ENCODE assay signal across 36 cellular contexts in the genomic region with DNA sequence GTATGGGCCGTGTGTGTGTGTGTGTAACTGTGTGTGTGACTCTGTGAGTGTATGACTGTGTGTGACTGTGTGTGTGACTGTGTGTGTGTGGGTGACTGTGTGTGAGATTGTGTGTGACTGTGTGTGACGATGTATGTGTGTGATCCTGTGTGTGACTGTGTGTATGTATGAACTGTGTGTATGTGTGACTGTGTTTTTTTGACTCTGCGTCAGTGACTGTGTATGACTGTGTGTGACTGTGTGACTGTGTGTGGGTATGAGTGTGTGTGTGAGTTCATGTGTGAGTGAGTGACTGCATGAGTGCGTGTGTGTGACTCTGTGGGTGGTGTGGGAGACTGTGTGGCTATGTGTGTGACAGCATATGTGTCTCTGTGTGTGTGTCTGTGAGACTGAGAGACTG.
"Had no signal": no experiment of that assay in that cellular context is flagged by ENCODE, and none has a peak within 500 bp of the region (broad histone marks: within the 10 kb centered on the region; RNA-seq: fewer than 3 reads in every experiment).

No MANE protein-coding gene starts in this region.

- H3K27ac Mint-ChIP-seq: activated naive CD4-positive, alpha-beta T cell treated with anti-CD3 and anti-CD28 coated beads, Interleukin-2, amount 10 ng/mL, durations not matched to agents 7 days and 5 days; activated T-cell treated with anti-CD3 and anti-CD28 coated beads, Interleukin-2, amount 50 U/mL, for 24 hours; dendritic cell treated with granulocyte-macrophage colony-stimulating factor and Interleukin-4, amounts not matched to agents 40 ng/mL and 50 ng/mL, for 4 days; nephron; stimulated activated memory B cell treated with anti-CD40 and anti-IgM and Interleukin-4, amounts not matched to agents 10 μg/mL and 1 μg/mL and 100 μg/mL, for 72 hours; stimulated activated naive CD8-positive, alpha-beta T cell treated with anti-CD3 and anti-CD28 coated beads, Interleukin-15, amount 100 ng/mL, for 72 hours; T-helper 1 cell treated with Interleukin-12 subunit alpha and Interleukin-12 subunit beta and Interleukin-4 antibody, amounts not matched to agents 30 μg/mL and 1 μg/mL, for 36 hours had no signal

- H3K27ac ChIP-seq: breast epithelium, gastrocnemius medialis, ovary, prostate gland, sigmoid colon, upper lobe of left lung, vagina, VCaP had no signal

- H3K4me2 ChIP-seq: smooth muscle cell had no signal

- H3K9me3 ChIP-seq: prostate gland had no signal

- H3K4me3 ChIP-seq: breast epithelium, gastrocnemius medialis, ovary, prostate gland, sigmoid colon, smooth muscle cell, upper lobe of left lung, vagina had no signal

- H3K4me3 Mint-ChIP-seq: activated naive CD4-positive, alpha-beta T cell treated with anti-CD3 and anti-CD28 coated beads, Interleukin-2, amount 10 ng/mL, durations not matched to agents 7 days and 5 days; activated T-cell treated with anti-CD3 and anti-CD28 coated beads, Interleukin-2, amount 50 U/mL, for 24 hours; central memory CD8-positive, alpha-beta T cell; dendritic cell treated with granulocyte-macrophage colony-stimulating factor and Interleukin-4, amounts not matched to agents 40 ng/mL and 50 ng/mL, for 4 days; nephron; stimulated activated memory B cell treated with anti-CD40 and anti-IgM and Interleukin-4, amounts not matched to agents 10 μg/mL and 1 μg/mL and 100 μg/mL, for 72 hours; stimulated activated naive CD8-positive, alpha-beta T cell treated with anti-CD3 and anti-CD28 coated beads, Interleukin-15, amount 100 ng/mL, for 72 hours; T-helper 1 cell treated with Interleukin-12 subunit alpha and Interleukin-12 subunit beta and Interleukin-4 antibody, amounts not matched to agents 30 μg/mL and 1 μg/mL, for 36 hours had no signal

- H3K4me1 ChIP-seq: breast epithelium, gastrocnemius medialis, prostate gland, sigmoid colon, upper lobe of left lung, vagina had no signal

- DNase-seq: activated CD4-positive, alpha-beta T cell treated with anti-CD3 and anti-CD28 coated beads for 48 hours; activated CD4-positive, alpha-beta T cell treated with anti-CD3 and anti-CD28 coated beads, Interleukin-2, amount 50 U/mL, for 48 hours; activated CD8-positive, alpha-beta memory T cell treated with anti-CD3 and anti-CD28 coated beads, Interleukin-2, amount 50 U/mL, for 48 hours; activated gamma-delta T cell; activated naive CD4-positive, alpha-beta T cell treated with anti-CD3 and anti-CD28 coated beads, Interleukin-2, amount 10 ng/mL, durations not matched to agents 7 days and 5 days; activated T-cell treated with anti-CD3 and anti-CD28 coated beads, Interleukin-2, amount 50 U/mL, for 24 hours; amygdala; effector CD4-positive, alpha-beta T cell; gastrocnemius medialis; glutamatergic neuron; kidney; left colon; mammary epithelial cell; ovary; retina; sigmoid colon; stimulated activated CD4-positive, alpha-beta T cell treated with anti-CD3 and anti-CD28 coated beads, Interleukin-1b, Interleukin-23, amount 100 ng/mL, for 48 hours; stimulated activated CD4-positive, alpha-beta T cell treated with anti-CD3 and anti-CD28 coated beads, Interleukin-4, amount 100 ng/mL, for 4 hours; stimulated activated CD8-positive, alpha-beta memory T cell treated with anti-CD3 and anti-CD28 coated beads, Interleukin-4, amount 100 ng/mL, for 48 hours; stimulated activated naive CD8-positive, alpha-beta T cell treated with anti-CD3 and anti-CD28 coated beads, Interleukin-15, amount 100 ng/mL, for 72 hours; substantia nigra; T-helper 9 cell had no signal

- H3K4me1 Mint-ChIP-seq: nephron had no signal

- H3K27me3 ChIP-seq: breast epithelium, gastrocnemius medialis, ovary, sigmoid colon, upper lobe of left lung, vagina had no signal

- H3K27me3 Mint-ChIP-seq: activated naive CD4-positive, alpha-beta T cell treated with anti-CD3 and anti-CD28 coated beads, Interleukin-2, amount 10 ng/mL, durations not matched to agents 7 days and 5 days; activated T-cell treated with anti-CD3 and anti-CD28 coated beads, Interleukin-2, amount 50 U/mL, for 24 hours; central memory CD8-positive, alpha-beta T cell; dendritic cell treated with granulocyte-macrophage colony-stimulating factor and Interleukin-4, amounts not matched to agents 40 ng/mL and 50 ng/mL, for 4 days; stimulated activated memory B cell treated with anti-CD40 and anti-IgM and Interleukin-4, amounts not matched to agents 10 μg/mL and 1 μg/mL and 100 μg/mL, for 72 hours; stimulated activated naive CD8-positive, alpha-beta T cell treated with anti-CD3 and anti-CD28 coated beads, Interleukin-15, amount 100 ng/mL, for 72 hours had no signal

- ATAC-seq: activated CD4-positive, CD25-positive, alpha-beta regulatory T cell treated with anti-CD3 and anti-CD28 coated beads, Interleukin-2, amount 50 U/mL, for 24 hours; gastrocnemius medialis; left colon; stimulated activated memory B cell treated with anti-CD40 and anti-IgM and Interleukin-4, amounts not matched to agents 10 μg/mL and 1 μg/mL and 100 μg/mL, for 72 hours; stimulated activated naive CD8-positive, alpha-beta T cell treated with anti-CD3 and anti-CD28 coated beads, Interleukin-15, amount 100 ng/mL, for 72 hours had no signal

- H3K36me3 ChIP-seq: breast epithelium, ovary, prostate gland, upper lobe of left lung had no signal

- FAIRE-seq: endometrium, kidney, TTC549 had no signal
